In the genomic region with DNA sequence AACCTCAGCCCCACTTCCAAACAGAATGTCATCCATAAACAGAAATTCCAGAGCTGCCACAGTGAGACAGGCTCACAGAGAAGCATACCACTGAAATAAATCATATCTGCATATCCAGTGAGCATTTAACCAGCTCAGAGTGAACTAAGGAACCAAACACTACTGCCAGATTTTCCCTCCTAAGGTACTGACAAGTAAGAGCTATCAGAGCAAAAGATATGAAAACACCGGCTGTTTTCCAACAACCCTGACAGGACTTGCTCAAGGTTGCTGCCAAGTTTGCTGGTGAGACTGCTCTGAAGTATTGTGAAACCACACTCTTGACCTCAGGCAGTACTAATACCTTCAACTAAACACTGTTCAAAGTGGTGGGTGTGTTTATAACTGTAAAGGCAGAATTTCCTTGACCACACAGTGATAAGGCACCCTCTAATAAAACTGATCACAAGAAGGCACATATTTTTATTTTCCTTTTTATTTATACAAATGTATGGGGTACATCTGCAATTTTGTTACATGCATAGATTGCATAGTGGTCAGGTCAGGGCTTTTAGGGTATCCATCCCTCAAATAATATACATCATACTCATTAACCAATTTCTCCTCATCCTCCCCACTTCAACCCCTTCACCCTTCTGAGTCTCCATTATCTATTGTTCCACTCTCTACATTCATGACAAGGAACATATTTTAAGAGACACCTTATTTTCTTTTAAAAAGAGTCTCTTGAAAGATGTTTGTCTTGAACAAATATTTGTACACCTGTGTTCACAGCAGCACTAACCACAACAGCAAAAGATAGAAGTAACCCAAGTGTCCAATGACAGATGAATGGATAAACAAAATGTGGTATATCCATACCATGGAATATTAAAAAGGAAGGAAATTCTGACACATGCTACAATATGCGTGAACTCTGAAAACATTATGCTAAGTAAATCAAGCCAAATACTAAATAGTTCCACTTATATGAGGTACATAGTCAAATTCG, we compare ENCODE assay signal across 2 cellular contexts.
TF ChIP-seq lines count a peak whose summit lies in the region.

No MANE protein-coding gene starts in this region.

TF ChIP-seq in K562, 482 proteins besides CTCF, POLR2A, EP300 and RAD21 (continued from another document and continues in another):
- TF ChIP-seq ZNF518B (CRISPR knock-in tag; IDR thresholded peaks at IDR 0.05) (no peak), ZNF436 (CRISPR knock-in tag; IDR thresholded peaks at IDR 0.05) (no peak), ZEB2 (IDR thresholded peaks at IDR 0.05) (no peak), ZBTB12 (CRISPR knock-in tag; IDR thresholded peaks at IDR 0.05) (no peak), RCOR1 (IDR thresholded peaks at IDR 0.05; ENCODE audit: borderline replicate concordance in 1 of 2, low read depth in 2 of 2, low read length in 2 of 2) (0 out of 4 replicates have a peak, but pooled peaks of 1 of the 2 experiments have one; percentile 42), CHCHD3 (CRISPR knock-in tag; IDR thresholded peaks at IDR 0.05) (no peak), ZNF766 (CRISPR knock-in tag; conservative IDR thresholded peaks at IDR 0.05) (0 out of 2 replicates have a peak, but pooled peaks have one; percentile 28), CC2D1A (IDR thresholded peaks at IDR 0.05) (no peak), NCOA4 (IDR thresholded peaks at IDR 0.05; ENCODE audit: partially characterized antibody) (no peak), DACH1 (IDR thresholded peaks at IDR 0.05; ENCODE audit: partially characterized antibody) (peak; percentile 31), CBFA2T2 (conservative IDR thresholded peaks at IDR 0.05) (no peak), TEAD4 (IDR thresholded peaks at IDR 0.05; ENCODE audit: low read length) (peak; percentile 31; the same call in 1 of the 2 replicates), TEAD4 (CRISPR knock-in tag; IDR thresholded peaks at IDR 0.05; ENCODE audit: borderline replicate concordance) (no peak), NFIC (IDR thresholded peaks at IDR 0.05) (peak; percentile 51), HNRNPL (IDR thresholded peaks at IDR 0.05; ENCODE audit: low read depth, low read length) (no peak), NR2C2 (CRISPR knock-in tag; IDR thresholded peaks at IDR 0.05) (no peak), NR2C2 (tag; IDR thresholded peaks at IDR 0.05) (no peak; the same call in 1 of the 2 replicates), ZNF12 (CRISPR knock-in tag; IDR thresholded peaks at IDR 0.05) (no peak), SMARCA4 (IDR thresholded peaks at IDR 0.05) (no peak), BRCA1 (IDR thresholded peaks at IDR 0.05) (no peak), BRCA1 (CRISPR knock-in tag; IDR thresholded peaks at IDR 0.05) (no peak), MCM3 (IDR thresholded peaks at IDR 0.05) (no peak), ZNF699 (CRISPR knock-in tag; IDR thresholded peaks at IDR 0.05; ENCODE audit: insufficient replicate concordance) (no peak), CBFA2T3 (IDR thresholded peaks at IDR 0.05) (peak; percentile 14; the same call in 1 of the 2 replicates)
- TF ChIP-seq, protein P1, sequence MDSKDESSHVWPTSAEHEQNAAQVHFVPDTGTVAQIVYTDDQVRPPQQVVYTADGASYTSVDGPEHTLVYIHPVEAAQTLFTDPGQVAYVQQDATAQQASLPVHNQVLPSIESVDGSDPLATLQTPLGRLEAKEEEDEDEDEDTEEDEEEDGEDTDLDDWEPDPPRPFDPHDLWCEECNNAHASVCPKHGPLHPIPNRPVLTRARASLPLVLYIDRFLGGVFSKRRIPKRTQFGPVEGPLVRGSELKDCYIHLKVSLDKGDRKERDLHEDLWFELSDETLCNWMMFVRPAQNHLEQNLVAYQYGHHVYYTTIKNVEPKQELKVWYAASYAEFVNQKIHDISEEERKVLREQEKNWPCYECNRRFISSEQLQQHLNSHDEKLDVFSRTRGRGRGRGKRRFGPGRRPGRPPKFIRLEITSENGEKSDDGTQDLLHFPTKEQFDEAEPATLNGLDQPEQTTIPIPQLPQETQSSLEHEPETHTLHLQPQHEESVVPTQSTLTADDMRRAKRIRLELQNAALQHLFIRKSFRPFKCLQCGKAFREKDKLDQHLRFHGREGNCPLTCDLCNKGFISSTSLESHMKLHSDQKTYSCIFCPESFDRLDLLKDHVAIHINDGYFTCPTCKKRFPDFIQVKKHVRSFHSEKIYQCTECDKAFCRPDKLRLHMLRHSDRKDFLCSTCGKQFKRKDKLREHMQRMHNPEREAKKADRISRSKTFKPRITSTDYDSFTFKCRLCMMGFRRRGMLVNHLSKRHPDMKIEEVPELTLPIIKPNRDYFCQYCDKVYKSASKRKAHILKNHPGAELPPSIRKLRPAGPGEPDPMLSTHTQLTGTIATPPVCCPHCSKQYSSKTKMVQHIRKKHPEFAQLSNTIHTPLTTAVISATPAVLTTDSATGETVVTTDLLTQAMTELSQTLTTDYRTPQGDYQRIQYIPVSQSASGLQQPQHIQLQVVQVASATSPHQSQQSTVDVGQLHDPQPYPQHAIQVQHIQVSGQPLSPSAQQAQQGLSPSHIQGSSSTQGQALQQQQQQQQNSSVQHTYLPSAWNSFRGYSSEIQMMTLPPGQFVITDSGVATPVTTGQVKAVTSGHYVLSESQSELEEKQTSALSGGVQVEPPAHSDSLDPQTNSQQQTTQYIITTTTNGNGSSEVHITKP (IDR thresholded peaks at IDR 0.05; ENCODE audit: partially characterized antibody) = peak; percentile 4

TF ChIP-seq in HepG2, 621 proteins besides CTCF, POLR2A, EP300 and RAD21 (continued from another document and continues in another):
- TF ChIP-seq RERE (CRISPR knock-in tag; IDR thresholded peaks at IDR 0.05; ENCODE audit: low read depth) (0 out of 2 replicates have a peak, but pooled peaks have one; percentile 36), NFE2L1 (CRISPR knock-in tag; IDR thresholded peaks at IDR 0.05; ENCODE audit: borderline replicate concordance) (no peak), DPF2 (CRISPR knock-in tag; IDR thresholded peaks at IDR 0.05; ENCODE audit: borderline replicate concordance, low read depth) (no peak), AHR (CRISPR knock-in tag; IDR thresholded peaks at IDR 0.05) (no peak), CBX1 (IDR thresholded peaks at IDR 0.05; ENCODE audit: low read depth) (no peak), RXRA (CRISPR knock-in tag; IDR thresholded peaks at IDR 0.05) (peak; percentile 52; the same call in 1 of the 2 replicates), FOSL2 (CRISPR knock-in tag; IDR thresholded peaks at IDR 0.05) (peak; percentile 61; the same call in 1 of the 2 replicates), GATAD1 (CRISPR knock-in tag; IDR thresholded peaks at IDR 0.05) (peak; percentile 36; the same call in 1 of the 2 replicates), ZNF75D (CRISPR knock-in tag; IDR thresholded peaks at IDR 0.05; ENCODE audit: borderline replicate concordance) (no peak), LCORL (IDR thresholded peaks at IDR 0.05) (no peak), LCORL (CRISPR knock-in tag; IDR thresholded peaks at IDR 0.05) (peak; percentile 27; the same call in 1 of the 2 replicates), HOMEZ (CRISPR knock-in tag; IDR thresholded peaks at IDR 0.05; ENCODE audit: low read depth) (no peak), ZNF468 (CRISPR knock-in tag; IDR thresholded peaks at IDR 0.05) (no peak), FOXA3 (CRISPR knock-in tag; IDR thresholded peaks at IDR 0.05) (peak; percentile 64), TBP (CRISPR knock-in tag; IDR thresholded peaks at IDR 0.05) (no peak), ZNF232 (CRISPR knock-in tag; IDR thresholded peaks at IDR 0.05; ENCODE audit: borderline replicate concordance) (no peak), HHEX (CRISPR knock-in tag; IDR thresholded peaks at IDR 0.05) (0 out of 2 replicates have a peak, but pooled peaks have one; percentile 11), SIX4 (CRISPR knock-in tag; IDR thresholded peaks at IDR 0.05) (no peak), STAT6 (CRISPR knock-in tag; IDR thresholded peaks at IDR 0.05; ENCODE audit: borderline replicate concordance) (no peak), ZNF101 (CRISPR knock-in tag; IDR thresholded peaks at IDR 0.05; ENCODE audit: borderline replicate concordance, low read depth) (no peak), BCL6 (CRISPR knock-in tag; IDR thresholded peaks at IDR 0.05) (peak; percentile 90), SP140L (CRISPR knock-in tag; IDR thresholded peaks at IDR 0.05; ENCODE audit: borderline replicate concordance) (no peak)
- TF ChIP-seq, protein P2, sequence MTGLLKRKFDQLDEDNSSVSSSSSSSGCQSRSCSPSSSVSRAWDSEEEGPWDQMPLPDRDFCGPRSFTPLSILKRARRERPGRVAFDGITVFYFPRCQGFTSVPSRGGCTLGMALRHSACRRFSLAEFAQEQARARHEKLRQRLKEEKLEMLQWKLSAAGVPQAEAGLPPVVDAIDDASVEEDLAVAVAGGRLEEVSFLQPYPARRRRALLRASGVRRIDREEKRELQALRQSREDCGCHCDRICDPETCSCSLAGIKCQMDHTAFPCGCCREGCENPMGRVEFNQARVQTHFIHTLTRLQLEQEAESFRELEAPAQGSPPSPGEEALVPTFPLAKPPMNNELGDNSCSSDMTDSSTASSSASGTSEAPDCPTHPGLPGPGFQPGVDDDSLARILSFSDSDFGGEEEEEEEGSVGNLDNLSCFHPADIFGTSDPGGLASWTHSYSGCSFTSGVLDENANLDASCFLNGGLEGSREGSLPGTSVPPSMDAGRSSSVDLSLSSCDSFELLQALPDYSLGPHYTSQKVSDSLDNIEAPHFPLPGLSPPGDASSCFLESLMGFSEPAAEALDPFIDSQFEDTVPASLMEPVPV (CRISPR knock-in tag; IDR thresholded peaks at IDR 0.05) = no peak
- TF ChIP-seq, protein P3, sequence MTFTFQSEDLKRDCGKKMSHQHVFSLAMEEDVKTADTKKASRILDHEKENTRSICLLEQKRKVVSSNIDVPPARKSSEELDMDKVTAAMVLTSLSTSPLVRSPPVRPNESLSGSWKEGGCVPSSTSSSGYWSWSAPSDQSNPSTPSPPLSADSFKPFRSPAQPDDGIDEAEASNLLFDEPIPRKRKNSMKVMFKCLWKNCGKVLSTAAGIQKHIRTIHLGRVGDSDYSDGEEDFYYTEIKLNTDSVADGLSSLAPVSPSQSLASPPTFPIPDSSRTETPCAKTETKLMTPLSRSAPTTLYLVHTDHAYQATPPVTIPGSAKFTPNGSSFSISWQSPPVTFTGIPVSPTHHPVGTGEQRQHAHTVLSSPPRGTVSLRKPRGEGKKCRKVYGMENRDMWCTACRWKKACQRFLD (CRISPR knock-in tag; IDR thresholded peaks at IDR 0.05; ENCODE audit: borderline replicate concordance) = no peak
- TF ChIP-seq, protein P4, sequence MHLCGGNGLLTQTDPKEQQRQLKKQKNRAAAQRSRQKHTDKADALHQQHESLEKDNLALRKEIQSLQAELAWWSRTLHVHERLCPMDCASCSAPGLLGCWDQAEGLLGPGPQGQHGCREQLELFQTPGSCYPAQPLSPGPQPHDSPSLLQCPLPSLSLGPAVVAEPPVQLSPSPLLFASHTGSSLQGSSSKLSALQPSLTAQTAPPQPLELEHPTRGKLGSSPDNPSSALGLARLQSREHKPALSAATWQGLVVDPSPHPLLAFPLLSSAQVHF (CRISPR knock-in tag; IDR thresholded peaks at IDR 0.05) = no peak
